22 cellular contexts compared by ENCODE assay signal in genomic region chr5:52853573-52854163, GRCh38.
DNase-seq lines count a peak whose midpoint lies in the region; ATAC-seq and TF ChIP-seq lines count a peak whose summit lies in the region.
"Had no signal": no experiment of that assay in that cellular context is flagged by ENCODE, and none has a peak within 500 bp of the region (broad histone marks: within the 10 kb centered on the region; RNA-seq: fewer than 3 reads in every experiment).

No MANE protein-coding gene starts in this region.

- H3K56ac ChIP-seq in IMR-90 (ENCODE audit: extremely low read depth, insufficient read depth, low read length) (peak overlapping the region; percentile 62), mesendoderm (ENCODE audit: low read length) (no peak overlapping the region)

- TF ChIP-seq RAD21 in IMR-90 (IDR thresholded peaks at IDR 0.05; ENCODE audit: low read length): no peak

- H2AK9ac ChIP-seq in IMR-90 (replicated peaks; ENCODE audit: low read depth, low read length, poor library complexity): no peak overlapping the region

- H2AFZ ChIP-seq in IMR-90 (replicated peaks; ENCODE audit: low read length, poor library complexity) (no peak overlapping the region), fibroblast of lung (ENCODE audit: low read length) (no peak overlapping the region), trophoblast cell (ENCODE audit: insufficient read depth, low read length, poor library complexity) (no peak overlapping the region)

- H4K91ac ChIP-seq in IMR-90 (ENCODE audit: insufficient read depth, low read depth, low read length) (peak overlapping the region; percentile 76), trophoblast cell (ENCODE audit: low read depth, low read length) (no peak overlapping the region)

- peak overlapping the region; percentile 46 for H2AK5ac ChIP-seq in IMR-90 (ENCODE audit: low read depth, low read length)
- H2AK5ac ChIP-seq in trophoblast cell (ENCODE audit: low read length): no peak overlapping the region
- no peak overlapping the region for H2AK5ac ChIP-seq in mesendoderm (ENCODE audit: low read length)

- no CpG with 5 or more reads among the region's 3 CpGs for WGBS in IMR-90 (ENCODE audit: extremely low coverage in 2 of 2, insufficient read length in 1 of 2), 2 experiments
- no CpG with 5 or more reads among the region's 3 CpGs for WGBS in trophoblast cell (ENCODE audit: extremely low coverage, insufficient coverage, insufficient read length)
- WGBS in mesendoderm (ENCODE audit: extremely low coverage, insufficient coverage, low lambda C conversion rate): no CpG with 5 or more reads among the region's 3 CpGs

- dilution Hi-C loops in IMR-90 (cut with HindIII; ENCODE audit: low sequenced_read_pairs, unreplicated experiment): no loop called here

- H3K79me1 ChIP-seq in IMR-90 (ENCODE audit: low read depth in 1 of 2, low read length in 2 of 2): peaks cover 16 to 51% of the 10 kb centered on the region in 2 experiments
- no peaks in the 10 kb centered on the region for H3K79me1 ChIP-seq in trophoblast cell (ENCODE audit: low read length)
- no peaks in the 10 kb centered on the region for H3K79me1 ChIP-seq in mesendoderm (ENCODE audit: low read length)

- H4K5ac ChIP-seq in IMR-90 (ENCODE audit: low read depth, low read length): peak overlapping the region; percentile 95
- H4K5ac ChIP-seq in mesendoderm (ENCODE audit: low read length): no peak overlapping the region

- H2BK5ac ChIP-seq in IMR-90 (ENCODE audit: low read depth, low read length, poor library complexity, severe bottlenecking) (peak overlapping the region; percentile 98), trophoblast cell (ENCODE audit: low read depth, low read length, poor library complexity) (no peak overlapping the region), mesendoderm (ENCODE audit: low read length) (no peak overlapping the region)

- intact Hi-C loops in IMR-90 (cut with micrococcal nuclease): no loop called here

- peak; percentile 14 for TF ChIP-seq CTCF in AG09309 (IDR thresholded peaks at IDR 0.05; ENCODE audit: control insufficient read depth, insufficient read depth, low read depth, low read length, missing control alignments)
- TF ChIP-seq CTCF in IMR-90 (conservative IDR thresholded peaks at IDR 0.05; ENCODE audit: low read depth, low read length): no peak
- peak in 1 of 2 donors; percentile 6 for TF ChIP-seq CTCF in fibroblast of lung (conservative IDR thresholded peaks at IDR 0.05 in 1 of 2, IDR thresholded peaks at IDR 0.05 in 1 of 2; ENCODE audit: low read depth in 1 of 2, low read length in 2 of 2)
- no peak for TF ChIP-seq CTCF in omental fat pad (IDR thresholded peaks at IDR 0.05)

- H2BK15ac ChIP-seq in IMR-90 (ENCODE audit: low read depth, low read length) (peak overlapping the region; percentile 82), mesendoderm (replicated peaks; ENCODE audit: low read depth) (no peak overlapping the region)

- CTCF ChIA-PET in IMR-90 (lab: Yijun Ruan, JAX): interaction anchor here (1.7 kb wide), 1 partner anchor 62 kb away, joined by 4 read pairs; no protein-coding TSS in a partner anchor

- peak overlapping the region; percentile 76 for H3K4me2 ChIP-seq in IMR-90 (ENCODE audit: low read depth, low read length)
- peak overlapping the region; percentile 75 for H3K4me2 ChIP-seq in fibroblast of lung (ENCODE audit: extremely low read depth, insufficient read depth, low read length)
- no peak overlapping the region for H3K4me2 ChIP-seq in trophoblast cell (ENCODE audit: low read length)
- no peak overlapping the region for H3K4me2 ChIP-seq in mesendoderm (ENCODE audit: low read length)
- H3K4me2 ChIP-seq: A549 had no signal

- peak overlapping the region; percentile 81 for H3K9ac ChIP-seq in IMR-90 (ENCODE audit: low read depth, low read length)
- no peak overlapping the region for H3K9ac ChIP-seq in fibroblast of lung (ENCODE audit: insufficient read depth, low read length)
- no peak overlapping the region for H3K9ac ChIP-seq in trophoblast cell (ENCODE audit: low read length)
- H3K9ac ChIP-seq in mesendoderm (ENCODE audit: low read length): no peak overlapping the region

- H3K79me2 ChIP-seq in fibroblast of lung (ENCODE audit: control insufficient read depth, insufficient read depth, low read length): no peaks in the 10 kb centered on the region
- no peaks in the 10 kb centered on the region for H3K79me2 ChIP-seq in trophoblast cell (ENCODE audit: control insufficient read depth, insufficient read depth, low read length, poor library complexity)
- no peaks in the 10 kb centered on the region for H3K79me2 ChIP-seq in mesendoderm (ENCODE audit: control insufficient read depth, insufficient read depth, low read length)

- H3K4me1 ChIP-seq in IMR-90 (ENCODE audit: control insufficient read depth, insufficient read depth, low read length) (peaks cover 19% of the 10 kb centered on the region), fibroblast of lung (ENCODE audit: control insufficient read depth, extremely low read depth, insufficient read depth, low read length) (peaks cover 2% of the 10 kb centered on the region), trophoblast cell (ENCODE audit: control insufficient read depth in 1 of 2, insufficient read depth in 2 of 2, low read length in 2 of 2) (no peaks in the 10 kb centered on the region), mesendoderm (ENCODE audit: control insufficient read depth, low read depth, low read length) (peaks cover 3% of the 10 kb centered on the region)
- H3K4me1 ChIP-seq: A549 had no signal

- ATAC-seq in IMR-90 (ENCODE audit: low read depth) (peak; percentile 53), GM21528 (IDR thresholded peaks at IDR 0.05; ENCODE audit: low FRiP score, unreplicated experiment) (no peak), omental fat pad (ENCODE audit: low FRiP score) (no peak), HG02623 (IDR thresholded peaks at IDR 0.05; ENCODE audit: unreplicated experiment) (no peak)
- ATAC-seq: A549; activated naive CD4-positive, alpha-beta T cell treated with anti-CD3 and anti-CD28 coated beads, Interleukin-2, amount 50 U/mL, for 72 hours; left lobe of liver had no signal

- POLR2A ChIA-PET in IMR-90 (lab: Charles Lee; ENCODE audit: unreplicated experiment): no interaction called here

- H3K23ac ChIP-seq in IMR-90 (ENCODE audit: low read depth, low read length) (peak overlapping the region; percentile 31), trophoblast cell (ENCODE audit: low read length) (no peak overlapping the region), mesendoderm (ENCODE audit: low read length) (no peak overlapping the region)

- no peak for TF ChIP-seq POLR2A in IMR-90 (IDR thresholded peaks at IDR 0.05; ENCODE audit: low read depth, low read length)

- peak overlapping the region; percentile 63 for H3K4ac ChIP-seq in IMR-90 (ENCODE audit: low read depth, low read length)
- no peak overlapping the region for H3K4ac ChIP-seq in trophoblast cell (ENCODE audit: low read depth, low read length)
- no peak overlapping the region for H3K4ac ChIP-seq in mesendoderm (ENCODE audit: low read depth, low read length)

- in situ Hi-C loops in IMR-90 (cut with MboI; ENCODE audit: low sequenced_read_pairs): no loop called here

- no peak overlapping the region for H4K12ac ChIP-seq in trophoblast cell (ENCODE audit: low read depth, low read length)

- H2BK120ac ChIP-seq in IMR-90 (ENCODE audit: low read depth, low read length): peak overlapping the region; percentile 67
- no peak overlapping the region for H2BK120ac ChIP-seq in trophoblast cell (ENCODE audit: insufficient read depth, low read length, poor library complexity)
- no peak overlapping the region for H2BK120ac ChIP-seq in mesendoderm (ENCODE audit: low read depth, low read length)

- peak overlapping the region; percentile 39 for H3K14ac ChIP-seq in IMR-90 (replicated peaks; ENCODE audit: low read depth, low read length)
- no peak overlapping the region for H3K14ac ChIP-seq in trophoblast cell (ENCODE audit: low read length)

- no TSS peak for BruUV-seq in IMR-90 (replicated peaks; lab: Mats Ljungman, UMichigan)

- H3K36me3 ChIP-seq in IMR-90 (ENCODE audit: control insufficient read depth, insufficient read depth, low read length) (peaks cover 4% of the 10 kb centered on the region), fibroblast of lung (ENCODE audit: control insufficient read depth, insufficient read depth, low read length) (no peaks in the 10 kb centered on the region), trophoblast cell (ENCODE audit: control insufficient read depth in 1 of 2, insufficient read depth in 2 of 2, low read length in 2 of 2) (no peaks in the 10 kb centered on the region), mesendoderm (ENCODE audit: control insufficient read depth, insufficient read depth, low read length) (no peaks in the 10 kb centered on the region)

- peak overlapping the region; percentile 62 for H2BK20ac ChIP-seq in IMR-90 (ENCODE audit: low read depth, low read length)

- H2BK12ac ChIP-seq in trophoblast cell (ENCODE audit: low read length): no peak overlapping the region

- H3K27me3 ChIP-seq in IMR-90 (ENCODE audit: control insufficient read depth, insufficient read depth, low read length) (no peaks in the 10 kb centered on the region), fibroblast of lung (ENCODE audit: control insufficient read depth, insufficient read depth, low read length) (no peaks in the 10 kb centered on the region), trophoblast cell (ENCODE audit: insufficient read depth, low read length) (no peaks in the 10 kb centered on the region), mesendoderm (ENCODE audit: insufficient read depth, low read length, poor library complexity) (no peaks in the 10 kb centered on the region)

- H4K8ac ChIP-seq in IMR-90 (ENCODE audit: low read depth in 2 of 2, low read length in 2 of 2) (peak overlapping the region; percentile 63 to 91), trophoblast cell (ENCODE audit: low read depth, low read length) (peak overlapping the region; percentile 5), mesendoderm (ENCODE audit: low read depth, low read length) (no peak overlapping the region)

- H3K18ac ChIP-seq in IMR-90 (ENCODE audit: low read depth, low read length): peak overlapping the region; percentile 92
- no peak overlapping the region for H3K18ac ChIP-seq in trophoblast cell (ENCODE audit: low read length)
- H3K18ac ChIP-seq in mesendoderm (ENCODE audit: low read length): no peak overlapping the region

- H3K27ac ChIP-seq in IMR-90 (ENCODE audit: insufficient read depth, low read length) (peak overlapping the region; percentile 96), fibroblast of lung (ENCODE audit: insufficient read depth, low read length) (peak overlapping the region; percentile 3), trophoblast cell (ENCODE audit: low read depth, low read length) (no peak overlapping the region), mesendoderm (ENCODE audit: low read depth, low read length) (no peak overlapping the region)
- H3K27ac ChIP-seq: A549 had no signal

- H3K9me3 ChIP-seq in IMR-90 (ENCODE audit: control insufficient read depth, insufficient read depth, low read length) (no peaks in the 10 kb centered on the region), fibroblast of lung (ENCODE audit: control insufficient read depth, insufficient read depth, low read depth, low read length) (no peaks in the 10 kb centered on the region), trophoblast cell (ENCODE audit: insufficient read depth, low read depth, low read length) (no peaks in the 10 kb centered on the region)
- H3K9me3 ChIP-seq: A549 had no signal

- no peaks in the 10 kb centered on the region for H4K20me1 ChIP-seq in IMR-90 (ENCODE audit: insufficient read depth, low read length)
- H4K20me1 ChIP-seq in fibroblast of lung (ENCODE audit: control insufficient read depth, extremely low read depth, insufficient read depth, low read length): no peaks in the 10 kb centered on the region

- H3K9me1 ChIP-seq in IMR-90 (ENCODE audit: insufficient read depth, low read length): peaks cover 4% of the 10 kb centered on the region; the same call in 1 of the 2 replicates

- no peak overlapping the region for H3K4me3 ChIP-seq in AG09309 (ENCODE audit: control insufficient read depth, low read depth, low read length)
- H3K4me3 ChIP-seq in IMR-90 (ENCODE audit: insufficient read depth, low read depth, low read length): no peak overlapping the region
- H3K4me3 ChIP-seq in fibroblast of lung (replicated peaks in 1 of 4; ENCODE audit: control extremely low read depth in 1 of 4, insufficient read depth in 1 of 4, low read depth in 3 of 4, low read length in 4 of 4): peak overlapping the region in 1 of 4 experiments; percentile 14
- no peak overlapping the region for H3K4me3 ChIP-seq in trophoblast cell (ENCODE audit: low read depth, low read length)
- no peak overlapping the region for H3K4me3 ChIP-seq in mesendoderm (ENCODE audit: low read length)
- H3K4me3 ChIP-seq: A549 had no signal

- DNase-seq in AG09309 (ENCODE audit: low read depth) (no peak), IMR-90 (peak; percentile 53), fibroblast of lung (ENCODE audit: low read depth in 2 of 2) (peak in 1 of 2 donors; percentile 53), trophoblast cell (no peak), omental fat pad (ENCODE audit: low spot score) (no peak), mesendoderm (no peak)
- DNase-seq: activated B cell treated with CpG ODN at 0.5 μM for 24 hours; central memory CD4-positive, alpha-beta T cell; foreskin melanocyte; hippocampal formation; immature natural killer cell; midbrain; NCI-H1105 treated with DMSO at 0.1 percent for 48 hours; NCI-H2081; NCI-H82; posterior cingulate gyrus; T1000 had no signal

Comparison
In these comparisons a context has a peak if more than half of its experiments do, and no peak if none do; other contexts are left out.
1. H3K27ac ChIP-seq: peak in IMR-90 (single experiment) and fibroblast of lung (single experiment); none in trophoblast cell (single experiment) and mesendoderm (single experiment).
2. H3K4me2 ChIP-seq: peak in IMR-90 (single experiment) and fibroblast of lung (single experiment); none in trophoblast cell (single experiment) and mesendoderm (single experiment).